ENCODE assay signal across 1 cellular context in the genomic region with DNA sequence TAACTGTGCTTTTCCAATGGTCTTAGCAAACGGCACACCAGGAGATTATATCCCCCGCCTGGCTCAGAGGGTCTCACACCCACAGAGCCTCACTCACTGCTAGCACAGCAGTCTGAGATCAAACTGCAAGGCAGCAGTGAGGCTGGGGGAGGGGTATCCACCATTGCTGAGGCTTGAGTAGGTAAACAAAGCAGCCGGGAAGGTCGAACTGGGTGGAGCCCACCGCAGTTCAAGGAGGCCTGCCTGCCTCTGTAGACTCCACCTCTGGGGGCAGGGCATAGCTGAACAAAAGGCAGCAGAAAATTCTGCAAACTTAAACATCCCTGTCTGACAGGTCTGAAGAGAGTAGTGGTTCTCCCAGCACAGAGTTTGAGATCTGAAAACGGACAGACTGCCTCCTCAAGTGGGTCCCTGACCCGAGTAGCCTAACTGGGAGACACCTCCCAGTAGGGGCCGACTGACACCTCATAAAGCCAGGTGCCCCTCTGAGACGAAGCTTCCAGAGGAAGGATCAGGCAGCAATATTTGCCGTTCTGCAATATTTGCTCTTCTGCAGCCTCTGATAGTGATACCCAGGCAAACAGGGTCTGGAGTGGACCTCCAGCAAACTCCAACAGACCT.
A peak's percentile ranks its signal among the peaks of the same experiment; 100 is the strongest.
TF ChIP-seq lines count a peak whose summit lies in the region.
"Not testable (repeated sequence)": the region's sequence is repeated elsewhere in the genome, so short reads cannot be mapped to it uniquely, and the experiment has no call there.

No MANE protein-coding gene starts in this region.

TF ChIP-seq in HepG2, 621 proteins besides CTCF, POLR2A, EP300 and RAD21 (continued from another document):
- TF ChIP-seq, protein P1, sequence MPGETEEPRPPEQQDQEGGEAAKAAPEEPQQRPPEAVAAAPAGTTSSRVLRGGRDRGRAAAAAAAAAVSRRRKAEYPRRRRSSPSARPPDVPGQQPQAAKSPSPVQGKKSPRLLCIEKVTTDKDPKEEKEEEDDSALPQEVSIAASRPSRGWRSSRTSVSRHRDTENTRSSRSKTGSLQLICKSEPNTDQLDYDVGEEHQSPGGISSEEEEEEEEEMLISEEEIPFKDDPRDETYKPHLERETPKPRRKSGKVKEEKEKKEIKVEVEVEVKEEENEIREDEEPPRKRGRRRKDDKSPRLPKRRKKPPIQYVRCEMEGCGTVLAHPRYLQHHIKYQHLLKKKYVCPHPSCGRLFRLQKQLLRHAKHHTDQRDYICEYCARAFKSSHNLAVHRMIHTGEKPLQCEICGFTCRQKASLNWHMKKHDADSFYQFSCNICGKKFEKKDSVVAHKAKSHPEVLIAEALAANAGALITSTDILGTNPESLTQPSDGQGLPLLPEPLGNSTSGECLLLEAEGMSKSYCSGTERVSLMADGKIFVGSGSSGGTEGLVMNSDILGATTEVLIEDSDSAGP (CRISPR knock-in tag; IDR thresholded peaks at IDR 0.05; ENCODE audit: borderline replicate concordance) = peak; percentile 55; the same call in 1 of the 2 replicates
- TF ChIP-seq SALL2 (CRISPR knock-in tag; IDR thresholded peaks at IDR 0.05) (peak; percentile 69; the same call in 1 of the 2 replicates), FOSL2 (CRISPR knock-in tag; IDR thresholded peaks at IDR 0.05) (0 out of 2 replicates have a peak, but pooled peaks have one; percentile 18), ZNF703 (CRISPR knock-in tag; IDR thresholded peaks at IDR 0.05; ENCODE audit: borderline replicate concordance) (0 out of 2 replicates have a peak, but pooled peaks have one; percentile 12), FOXA1 (CRISPR knock-in tag; IDR thresholded peaks at IDR 0.05) (peak; percentile 77), ZNF724P (CRISPR knock-in tag; IDR thresholded peaks at IDR 0.05; ENCODE audit: borderline replicate concordance) (0 out of 2 replicates have a peak, but pooled peaks have one; percentile 50), NFKB2 (CRISPR knock-in tag; IDR thresholded peaks at IDR 0.05; ENCODE audit: borderline replicate concordance) (peak; percentile 66; the same call in 1 of the 2 replicates), WIZ (CRISPR knock-in tag; IDR thresholded peaks at IDR 0.05) (0 out of 2 replicates have a peak, but pooled peaks have one; percentile 10), ZNF430 (CRISPR knock-in tag; IDR thresholded peaks at IDR 0.05) (0 out of 2 replicates have a peak, but pooled peaks have one; percentile 15), EEA1 (CRISPR knock-in tag; IDR thresholded peaks at IDR 0.05; ENCODE audit: borderline replicate concordance) (peak; percentile 45; the same call in 1 of the 2 replicates), CEBPG (CRISPR knock-in tag; IDR thresholded peaks at IDR 0.05) (peak; percentile 62), BRD4 (CRISPR knock-in tag; IDR thresholded peaks at IDR 0.05) (0 out of 2 replicates have a peak, but pooled peaks have one; percentile 73), DR1 (CRISPR knock-in tag; IDR thresholded peaks at IDR 0.05) (0 out of 2 replicates have a peak, but pooled peaks have one; percentile 32), ZNF772 (CRISPR knock-in tag; IDR thresholded peaks at IDR 0.05) (0 out of 2 replicates have a peak, but pooled peaks have one; percentile 26), ZNF232 (CRISPR knock-in tag; IDR thresholded peaks at IDR 0.05; ENCODE audit: borderline replicate concordance) (0 out of 2 replicates have a peak, but pooled peaks have one; percentile 46), ZNF138 (CRISPR knock-in tag; IDR thresholded peaks at IDR 0.05; ENCODE audit: low read depth) (0 out of 2 replicates have a peak, but pooled peaks have one; percentile 44), CBFB (CRISPR knock-in tag; IDR thresholded peaks at IDR 0.05) (0 out of 2 replicates have a peak, but pooled peaks have one; percentile 33), ISL2 (CRISPR knock-in tag; IDR thresholded peaks at IDR 0.05) (0 out of 2 replicates have a peak, but pooled peaks have one; percentile 68), MED13 (CRISPR knock-in tag; IDR thresholded peaks at IDR 0.05) (0 out of 2 replicates have a peak, but pooled peaks have one; percentile 52), SRY (CRISPR knock-in tag; IDR thresholded peaks at IDR 0.05) (0 out of 2 replicates have a peak, but pooled peaks have one; percentile 45), YEATS4 (CRISPR knock-in tag; IDR thresholded peaks at IDR 0.05; ENCODE audit: borderline replicate concordance) (peak; percentile 51; the same call in 1 of the 2 replicates), DMAP1 (CRISPR knock-in tag; IDR thresholded peaks at IDR 0.05) (peak; percentile 30; the same call in 1 of the 2 replicates), SOX5 (CRISPR knock-in tag; IDR thresholded peaks at IDR 0.05; ENCODE audit: borderline replicate concordance) (peak; percentile 31; the same call in 1 of the 2 replicates), ZNF614 (CRISPR knock-in tag; IDR thresholded peaks at IDR 0.05; ENCODE audit: borderline replicate concordance) (peak; percentile 55; the same call in 1 of the 2 replicates), PHF21A (CRISPR knock-in tag; IDR thresholded peaks at IDR 0.05) (0 out of 2 replicates have a peak, but pooled peaks have one; percentile 40), ZNF891 (CRISPR knock-in tag; IDR thresholded peaks at IDR 0.05) (0 out of 2 replicates have a peak, but pooled peaks have one; percentile 15), KDM2A (CRISPR knock-in tag; IDR thresholded peaks at IDR 0.05; ENCODE audit: borderline replicate concordance, low read depth) (0 out of 2 replicates have a peak, but pooled peaks have one; percentile 36), PHF8 (CRISPR knock-in tag; IDR thresholded peaks at IDR 0.05) (0 out of 2 replicates have a peak, but pooled peaks have one; percentile 22), NR2F6 (IDR thresholded peaks at IDR 0.05) (peak; percentile 33), NR2F6 (CRISPR knock-in tag; IDR thresholded peaks at IDR 0.05) (0 out of 2 replicates have a peak, but pooled peaks have one; percentile 11), FOXP1 (CRISPR knock-in tag; IDR thresholded peaks at IDR 0.05) (0 out of 2 replicates have a peak, but pooled peaks have one; percentile 10), ZNF501 (CRISPR knock-in tag; IDR thresholded peaks at IDR 0.05) (peak; percentile 84), CREM (IDR thresholded peaks at IDR 0.05) (peak; percentile 47; the same call in 1 of the 2 replicates), STAG1 (CRISPR knock-in tag; IDR thresholded peaks at IDR 0.05) (peak; percentile 22), SAP130 (CRISPR knock-in tag; IDR thresholded peaks at IDR 0.05; ENCODE audit: low read depth) (peak; percentile 36; the same call in 1 of the 2 replicates)
- TF ChIP-seq, protein P2, sequence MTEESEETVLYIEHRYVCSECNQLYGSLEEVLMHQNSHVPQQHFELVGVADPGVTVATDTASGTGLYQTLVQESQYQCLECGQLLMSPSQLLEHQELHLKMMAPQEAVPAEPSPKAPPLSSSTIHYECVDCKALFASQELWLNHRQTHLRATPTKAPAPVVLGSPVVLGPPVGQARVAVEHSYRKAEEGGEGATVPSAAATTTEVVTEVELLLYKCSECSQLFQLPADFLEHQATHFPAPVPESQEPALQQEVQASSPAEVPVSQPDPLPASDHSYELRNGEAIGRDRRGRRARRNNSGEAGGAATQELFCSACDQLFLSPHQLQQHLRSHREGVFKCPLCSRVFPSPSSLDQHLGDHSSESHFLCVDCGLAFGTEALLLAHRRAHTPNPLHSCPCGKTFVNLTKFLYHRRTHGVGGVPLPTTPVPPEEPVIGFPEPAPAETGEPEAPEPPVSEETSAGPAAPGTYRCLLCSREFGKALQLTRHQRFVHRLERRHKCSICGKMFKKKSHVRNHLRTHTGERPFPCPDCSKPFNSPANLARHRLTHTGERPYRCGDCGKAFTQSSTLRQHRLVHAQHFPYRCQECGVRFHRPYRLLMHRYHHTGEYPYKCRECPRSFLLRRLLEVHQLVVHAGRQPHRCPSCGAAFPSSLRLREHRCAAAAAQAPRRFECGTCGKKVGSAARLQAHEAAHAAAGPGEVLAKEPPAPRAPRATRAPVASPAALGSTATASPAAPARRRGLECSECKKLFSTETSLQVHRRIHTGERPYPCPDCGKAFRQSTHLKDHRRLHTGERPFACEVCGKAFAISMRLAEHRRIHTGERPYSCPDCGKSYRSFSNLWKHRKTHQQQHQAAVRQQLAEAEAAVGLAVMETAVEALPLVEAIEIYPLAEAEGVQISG (CRISPR knock-in tag; IDR thresholded peaks at IDR 0.05) = peak; percentile 69
- TF ChIP-seq FOXA1 (IDR thresholded peaks at IDR 0.05); FOXP1 (IDR thresholded peaks at IDR 0.05); CREM (CRISPR knock-in tag; IDR thresholded peaks at IDR 0.05): not testable (repeated sequence)
- TF ChIP-seq, protein P3, sequence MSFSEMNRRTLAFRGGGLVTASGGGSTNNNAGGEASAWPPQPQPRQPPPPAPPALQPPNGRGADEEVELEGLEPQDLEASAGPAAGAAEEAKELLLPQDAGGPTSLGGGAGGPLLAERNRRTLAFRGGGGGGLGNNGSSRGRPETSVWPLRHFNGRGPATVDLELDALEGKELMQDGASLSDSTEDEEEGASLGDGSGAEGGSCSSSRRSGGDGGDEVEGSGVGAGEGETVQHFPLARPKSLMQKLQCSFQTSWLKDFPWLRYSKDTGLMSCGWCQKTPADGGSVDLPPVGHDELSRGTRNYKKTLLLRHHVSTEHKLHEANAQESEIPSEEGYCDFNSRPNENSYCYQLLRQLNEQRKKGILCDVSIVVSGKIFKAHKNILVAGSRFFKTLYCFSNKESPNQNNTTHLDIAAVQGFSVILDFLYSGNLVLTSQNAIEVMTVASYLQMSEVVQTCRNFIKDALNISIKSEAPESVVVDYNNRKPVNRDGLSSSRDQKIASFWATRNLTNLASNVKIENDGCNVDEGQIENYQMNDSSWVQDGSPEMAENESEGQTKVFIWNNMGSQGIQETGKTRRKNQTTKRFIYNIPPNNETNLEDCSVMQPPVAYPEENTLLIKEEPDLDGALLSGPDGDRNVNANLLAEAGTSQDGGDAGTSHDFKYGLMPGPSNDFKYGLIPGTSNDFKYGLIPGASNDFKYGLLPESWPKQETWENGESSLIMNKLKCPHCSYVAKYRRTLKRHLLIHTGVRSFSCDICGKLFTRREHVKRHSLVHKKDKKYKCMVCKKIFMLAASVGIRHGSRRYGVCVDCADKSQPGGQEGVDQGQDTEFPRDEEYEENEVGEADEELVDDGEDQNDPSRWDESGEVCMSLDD (CRISPR knock-in tag; IDR thresholded peaks at IDR 0.05; ENCODE audit: borderline replicate concordance) = 0 out of 2 replicates have a peak, but pooled peaks have one; percentile 52
- TF ChIP-seq, protein P4, sequence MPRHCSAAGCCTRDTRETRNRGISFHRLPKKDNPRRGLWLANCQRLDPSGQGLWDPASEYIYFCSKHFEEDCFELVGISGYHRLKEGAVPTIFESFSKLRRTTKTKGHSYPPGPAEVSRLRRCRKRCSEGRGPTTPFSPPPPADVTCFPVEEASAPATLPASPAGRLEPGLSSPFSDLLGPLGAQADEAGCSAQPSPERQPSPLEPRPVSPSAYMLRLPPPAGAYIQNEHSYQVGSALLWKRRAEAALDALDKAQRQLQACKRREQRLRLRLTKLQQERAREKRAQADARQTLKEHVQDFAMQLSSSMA (CRISPR knock-in tag; IDR thresholded peaks at IDR 0.05) = peak; percentile 77; the same call in 1 of the 2 replicates
- TF ChIP-seq, protein P5, sequence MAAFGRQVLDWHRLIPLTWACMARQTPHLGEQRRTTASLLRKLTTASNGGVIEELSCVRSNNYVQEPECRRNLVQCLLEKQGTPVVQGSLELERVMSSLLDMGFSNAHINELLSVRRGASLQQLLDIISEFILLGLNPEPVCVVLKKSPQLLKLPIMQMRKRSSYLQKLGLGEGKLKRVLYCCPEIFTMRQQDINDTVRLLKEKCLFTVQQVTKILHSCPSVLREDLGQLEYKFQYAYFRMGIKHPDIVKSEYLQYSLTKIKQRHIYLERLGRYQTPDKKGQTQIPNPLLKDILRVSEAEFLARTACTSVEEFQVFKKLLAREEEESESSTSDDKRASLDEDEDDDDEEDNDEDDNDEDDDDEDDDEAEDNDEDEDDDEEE (CRISPR knock-in tag; IDR thresholded peaks at IDR 0.05) = peak; percentile 53; the same call in 1 of the 2 replicates
- TF ChIP-seq, protein P6, sequence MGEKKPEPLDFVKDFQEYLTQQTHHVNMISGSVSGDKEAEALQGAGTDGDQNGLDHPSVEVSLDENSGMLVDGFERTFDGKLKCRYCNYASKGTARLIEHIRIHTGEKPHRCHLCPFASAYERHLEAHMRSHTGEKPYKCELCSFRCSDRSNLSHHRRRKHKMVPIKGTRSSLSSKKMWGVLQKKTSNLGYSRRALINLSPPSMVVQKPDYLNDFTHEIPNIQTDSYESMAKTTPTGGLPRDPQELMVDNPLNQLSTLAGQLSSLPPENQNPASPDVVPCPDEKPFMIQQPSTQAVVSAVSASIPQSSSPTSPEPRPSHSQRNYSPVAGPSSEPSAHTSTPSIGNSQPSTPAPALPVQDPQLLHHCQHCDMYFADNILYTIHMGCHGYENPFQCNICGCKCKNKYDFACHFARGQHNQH (CRISPR knock-in tag; IDR thresholded peaks at IDR 0.05) = peak; percentile 59; the same call in 1 of the 2 replicates
- TF ChIP-seq, protein P7, sequence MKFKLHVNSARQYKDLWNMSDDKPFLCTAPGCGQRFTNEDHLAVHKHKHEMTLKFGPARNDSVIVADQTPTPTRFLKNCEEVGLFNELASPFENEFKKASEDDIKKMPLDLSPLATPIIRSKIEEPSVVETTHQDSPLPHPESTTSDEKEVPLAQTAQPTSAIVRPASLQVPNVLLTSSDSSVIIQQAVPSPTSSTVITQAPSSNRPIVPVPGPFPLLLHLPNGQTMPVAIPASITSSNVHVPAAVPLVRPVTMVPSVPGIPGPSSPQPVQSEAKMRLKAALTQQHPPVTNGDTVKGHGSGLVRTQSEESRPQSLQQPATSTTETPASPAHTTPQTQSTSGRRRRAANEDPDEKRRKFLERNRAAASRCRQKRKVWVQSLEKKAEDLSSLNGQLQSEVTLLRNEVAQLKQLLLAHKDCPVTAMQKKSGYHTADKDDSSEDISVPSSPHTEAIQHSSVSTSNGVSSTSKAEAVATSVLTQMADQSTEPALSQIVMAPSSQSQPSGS (CRISPR knock-in tag; IDR thresholded peaks at IDR 0.05) = peak; percentile 62; the same call in 1 of the 2 replicates
- TF ChIP-seq, protein P8, sequence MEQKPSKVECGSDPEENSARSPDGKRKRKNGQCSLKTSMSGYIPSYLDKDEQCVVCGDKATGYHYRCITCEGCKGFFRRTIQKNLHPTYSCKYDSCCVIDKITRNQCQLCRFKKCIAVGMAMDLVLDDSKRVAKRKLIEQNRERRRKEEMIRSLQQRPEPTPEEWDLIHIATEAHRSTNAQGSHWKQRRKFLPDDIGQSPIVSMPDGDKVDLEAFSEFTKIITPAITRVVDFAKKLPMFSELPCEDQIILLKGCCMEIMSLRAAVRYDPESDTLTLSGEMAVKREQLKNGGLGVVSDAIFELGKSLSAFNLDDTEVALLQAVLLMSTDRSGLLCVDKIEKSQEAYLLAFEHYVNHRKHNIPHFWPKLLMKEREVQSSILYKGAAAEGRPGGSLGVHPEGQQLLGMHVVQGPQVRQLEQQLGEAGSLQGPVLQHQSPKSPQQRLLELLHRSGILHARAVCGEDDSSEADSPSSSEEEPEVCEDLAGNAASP (CRISPR knock-in tag; IDR thresholded peaks at IDR 0.05; ENCODE audit: borderline replicate concordance) = peak; percentile 9; the same call in 1 of the 2 replicates
- TF ChIP-seq, protein P9, sequence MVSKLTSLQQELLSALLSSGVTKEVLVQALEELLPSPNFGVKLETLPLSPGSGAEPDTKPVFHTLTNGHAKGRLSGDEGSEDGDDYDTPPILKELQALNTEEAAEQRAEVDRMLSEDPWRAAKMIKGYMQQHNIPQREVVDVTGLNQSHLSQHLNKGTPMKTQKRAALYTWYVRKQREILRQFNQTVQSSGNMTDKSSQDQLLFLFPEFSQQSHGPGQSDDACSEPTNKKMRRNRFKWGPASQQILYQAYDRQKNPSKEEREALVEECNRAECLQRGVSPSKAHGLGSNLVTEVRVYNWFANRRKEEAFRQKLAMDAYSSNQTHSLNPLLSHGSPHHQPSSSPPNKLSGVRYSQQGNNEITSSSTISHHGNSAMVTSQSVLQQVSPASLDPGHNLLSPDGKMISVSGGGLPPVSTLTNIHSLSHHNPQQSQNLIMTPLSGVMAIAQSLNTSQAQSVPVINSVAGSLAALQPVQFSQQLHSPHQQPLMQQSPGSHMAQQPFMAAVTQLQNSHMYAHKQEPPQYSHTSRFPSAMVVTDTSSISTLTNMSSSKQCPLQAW (CRISPR knock-in tag; IDR thresholded peaks at IDR 0.05) = 0 out of 2 replicates have a peak, but pooled peaks have one; percentile 53
